16 cellular contexts compared by ENCODE assay signal in genomic region chr10:35971397-35971796, GRCh38.
DNase-seq lines count a peak whose midpoint lies in the region; ATAC-seq and TF ChIP-seq lines count a peak whose summit lies in the region.
"Had no signal": no experiment of that assay in that cellular context is flagged by ENCODE, and none has a peak within 500 bp of the region (broad histone marks: within the 10 kb centered on the region; RNA-seq: fewer than 3 reads in every experiment).

No MANE protein-coding gene starts in this region.

- intact Hi-C loops in sciatic nerve (cut with DNase I): no loop called here

- no peak for TF ChIP-seq CTCF in 22Rv1 (IDR thresholded peaks at IDR 0.05)
- no peak for TF ChIP-seq CTCF in GM20000 (IDR thresholded peaks at IDR 0.05; ENCODE audit: extremely low read depth, missing control alignments)

- peak; percentile 74 for ATAC-seq in sciatic nerve
- ATAC-seq: A549; CD8-positive, alpha-beta T cell had no signal

- peak overlapping the region; percentile 41; the same call in 1 of the 2 replicates for H3K27ac ChIP-seq in 22Rv1
- no peak overlapping the region for H3K27ac ChIP-seq in caudate nucleus (ENCODE audit: low read depth, low read length)
- H3K27ac ChIP-seq: A549; BLaER1 treated with 17β-estradiol and CSF1 and Interleukin-3, amounts not matched to agents 10 nM and 100 nM; C4-2B had no signal

- peak; percentile 58 for DNase-seq in EH (ENCODE audit: low read depth)
- no peak for DNase-seq in sciatic nerve (ENCODE audit: low spot score)
- no peak for DNase-seq in caudate nucleus (lab: John Stamatoyannopoulos, UW)
- DNase-seq in GM20000 (ENCODE audit: low spot score): no peak
- DNase-seq: AML-193; Caco-2; Calu3; CD4-positive, alpha-beta T cell; CD8-positive, alpha-beta T cell; DMS79; DND-41; GF-D8 had no signal
